19 cellular contexts compared by ENCODE assay signal in genomic region chr17:40366861-40367518, GRCh38. TPM values are rescaled to one million over a fixed set of nuclear protein-coding genes. Genes with fewer than 3 reads are reported as not detected.
"Had no signal": no experiment of that assay in that cellular context is flagged by ENCODE, and none has a peak within 500 bp of the region (broad histone marks: within the 10 kb centered on the region; RNA-seq: fewer than 3 reads in every experiment).

No MANE protein-coding gene starts in this region.

- FAIRE-seq: colon had no signal

- H3K9me3 Mint-ChIP-seq: naive thymus-derived CD8-positive, alpha-beta T cell; T-helper 1 cell treated with Interleukin-12 subunit alpha and Interleukin-12 subunit beta and Interleukin-4 antibody, amounts not matched to agents 30 μg/mL and 1 μg/mL, for 36 hours had no signal

- H3K27ac Mint-ChIP-seq: memory B cell; progenitor cell of endocrine pancreas; T-helper 1 cell treated with Interleukin-12 subunit alpha and Interleukin-12 subunit beta and Interleukin-4 antibody, amounts not matched to agents 30 μg/mL and 1 μg/mL, for 36 hours had no signal

- H3K36me3 Mint-ChIP-seq: memory B cell; naive thymus-derived CD8-positive, alpha-beta T cell had no signal

- DNase-seq: activated CD4-positive, alpha-beta T cell treated with anti-CD3 and anti-CD28 coated beads for 4 hours; activated naive CD4-positive, alpha-beta T cell treated with anti-CD3 and anti-CD28 coated beads, Interleukin-2, amount 50 U/mL, for 16 hours; left ventricle myocardium inferior; naive thymus-derived CD8-positive, alpha-beta T cell; nucleus accumbens; stimulated activated CD4-positive, alpha-beta T cell treated with anti-CD3 and anti-CD28 coated beads, Interleukin-4, amount 100 ng/mL, for 24 hours; stimulated activated naive CD4-positive, alpha-beta T cell treated with Interleukin-2 at 50 U/mL for 16 hours; substantia nigra; WERI-Rb-1 had no signal

- H3K27ac ChIP-seq: cardiac muscle cell, esophagus muscularis mucosa, left ventricle myocardium inferior, right atrium auricular region, skin epidermis, tibial nerve, WERI-Rb-1 had no signal

- ATAC-seq: naive thymus-derived CD8-positive, alpha-beta T cell had no signal

- H3K4me3 Mint-ChIP-seq: memory B cell; T-helper 1 cell treated with Interleukin-12 subunit alpha and Interleukin-12 subunit beta and Interleukin-4 antibody, amounts not matched to agents 30 μg/mL and 1 μg/mL, for 36 hours had no signal

- H3K4me3 ChIP-seq: cardiac muscle cell, esophagus muscularis mucosa, left ventricle myocardium inferior, right atrium auricular region, skin epidermis, tibial nerve had no signal

- H3K36me3 ChIP-seq: cardiac muscle cell, esophagus muscularis mucosa, left ventricle myocardium inferior, right atrium auricular region, tibial nerve had no signal

- H3K27me3 ChIP-seq: right atrium auricular region had no signal

- H3K9me3 ChIP-seq: esophagus muscularis mucosa, left ventricle myocardium inferior, right atrium auricular region, tibial nerve had no signal

RNA-seq across cellular contexts. Expression of gene GJD3, which starts 2.5 kb away (rescaled TPM):
- total RNA-seq: kidney epithelial cell; naive thymus-derived CD8-positive, alpha-beta T cell; progenitor cell of endocrine pancreas; tibial nerve had no signal
- polyA plus RNA-seq: naive thymus-derived CD8-positive, alpha-beta T cell had no signal
